ENCODE assay signal across 15 cellular contexts in genomic region chr15:68666812-68667450, GRCh38.
DNase-seq lines count a peak whose midpoint lies in the region; ATAC-seq, FAIRE-seq and TF ChIP-seq lines count a peak whose summit lies in the region.
"Had no signal": no experiment of that assay in that cellular context is flagged by ENCODE, and none has a peak within 500 bp of the region (broad histone marks: within the 10 kb centered on the region; RNA-seq: fewer than 3 reads in every experiment).

No MANE protein-coding gene starts in this region.

- H3K9me3 ChIP-seq in BLaER1 = no peaks in the 10 kb centered on the region
- H3K9me3 ChIP-seq in CD4-positive, alpha-beta memory T cell (ENCODE audit: control insufficient read depth in 1 of 2, low read length in 2 of 2) = no peaks in the 10 kb centered on the region

- H3K27me3 ChIP-seq in BLaER1 (no peaks in the 10 kb centered on the region), bronchial epithelial cell (ENCODE audit: control insufficient read depth, insufficient read depth, low read length) (no peaks in the 10 kb centered on the region)
- H3K27me3 ChIP-seq in CD4-positive, alpha-beta memory T cell (ENCODE audit: insufficient read depth, low read length) = no peaks in the 10 kb centered on the region

- H3K4me3 Mint-ChIP-seq in naive B cell = no peak overlapping the region
- H3K4me3 Mint-ChIP-seq in CD4-positive, alpha-beta memory T cell = no peak overlapping the region

- DNase-seq in G401 (ENCODE audit: low spot score) (peak; percentile 68), bronchial epithelial cell (ENCODE audit: low read depth) (no peak), naive B cell (no peak), AG08396 (ENCODE audit: low spot score) (no peak), epidermal melanocyte (ENCODE audit: insufficient read length, low spot score) (no peak)
- no peak for DNase-seq in CD4-positive, alpha-beta memory T cell
- DNase-seq: NCI-H2081 treated with DMSO at 0.1 percent for 48 hours, NCI-H226, NCI-H526 treated with DMSO at 0.1 percent for 48 hours, PC-9 had no signal

- FAIRE-seq in bronchial epithelial cell (lab: Jason Lieb, UNC) = peak; percentile 36
- FAIRE-seq: GM12878, GM18507, HTR-8/SVneo had no signal

- peaks cover 45% of the 10 kb centered on the region for H3K4me1 ChIP-seq in BLaER1
- no peaks in the 10 kb centered on the region for H3K4me1 ChIP-seq in CD4-positive, alpha-beta memory T cell (ENCODE audit: insufficient read depth, low read length)

- peak overlapping the region; percentile 77 for H3K4me2 ChIP-seq in BLaER1
- H3K4me2 ChIP-seq: PC-9 had no signal

- H3K27ac Mint-ChIP-seq in naive B cell = peak overlapping the region in 4 of 6 donors; percentile 58 to 95 (median 82)
- H3K27ac Mint-ChIP-seq in CD4-positive, alpha-beta memory T cell = no peak overlapping the region

- POLR2A ChIA-PET in CD4-positive, alpha-beta memory T cell (lab: Charles Lee; ENCODE audit: partially characterized antibody) = no interaction called here

- H3K27ac ChIP-seq in BLaER1 = peak overlapping the region; percentile 87
- H3K27ac ChIP-seq in CD4-positive, alpha-beta memory T cell (ENCODE audit: low read depth, low read length) = no peak overlapping the region
- H3K27ac ChIP-seq: PC-9, SK-N-MC had no signal

- peak overlapping the region; percentile 66; the same call in 1 of the 2 replicates for H3K9ac ChIP-seq in BLaER1

- no peaks in the 10 kb centered on the region for H3K27me3 Mint-ChIP-seq in naive B cell
- H3K27me3 Mint-ChIP-seq in CD4-positive, alpha-beta memory T cell = peaks cover 13 to 27% of the 10 kb centered on the region in 2 donors

- in situ Hi-C loops in G401 (cut with HindIII; ENCODE audit: low sequenced_read_pairs) = no loop called here

- intact Hi-C loops in CD4-positive, alpha-beta memory T cell (cut with micrococcal nuclease) = no loop called here

- H3K4me1 Mint-ChIP-seq in naive B cell = peaks cover 15 to 16% (median 16%) of the 10 kb centered on the region in 3 donors
- no peaks in the 10 kb centered on the region for H3K4me1 Mint-ChIP-seq in CD4-positive, alpha-beta memory T cell

- H4K20me1 ChIP-seq in BLaER1 = no peaks in the 10 kb centered on the region

- no peak for ATAC-seq in naive B cell (ENCODE audit: low read depth in 2 of 2)
- ATAC-seq: GM12878 had no signal

- H3K36me3 ChIP-seq in BLaER1 = no peaks in the 10 kb centered on the region; the same call in 1 of the 2 replicates
- no peaks in the 10 kb centered on the region for H3K36me3 ChIP-seq in bronchial epithelial cell (ENCODE audit: control insufficient read depth, insufficient read depth, low read length)
- no peaks in the 10 kb centered on the region for H3K36me3 ChIP-seq in CD4-positive, alpha-beta memory T cell (ENCODE audit: insufficient read depth, low read length)

- H3K4me3 ChIP-seq in BLaER1 = no peak overlapping the region
- H3K4me3 ChIP-seq in bronchial epithelial cell (ENCODE audit: low read depth, low read length) = no peak overlapping the region
- no peak overlapping the region for H3K4me3 ChIP-seq in CD4-positive, alpha-beta memory T cell (ENCODE audit: low read length in 2 of 2)
- H3K4me3 ChIP-seq: GM12878, PC-9, SK-N-MC had no signal

- H3K9me3 Mint-ChIP-seq in naive B cell = peaks cover 0 to 2% (median 0%) of the 10 kb centered on the region in 7 donors
- H3K9me3 Mint-ChIP-seq in CD4-positive, alpha-beta memory T cell = peaks cover 0 to 10% (median 2%) of the 10 kb centered on the region in 8 donors

- no peak for TF ChIP-seq CTCF in bronchial epithelial cell (IDR thresholded peaks at IDR 0.05; ENCODE audit: insufficient read depth, low read length, severe bottlenecking)

- H3K36me3 Mint-ChIP-seq in naive B cell = peaks cover 0 to 7% of the 10 kb centered on the region in 2 donors
- H3K36me3 Mint-ChIP-seq in CD4-positive, alpha-beta memory T cell = no peaks in the 10 kb centered on the region

- CTCF ChIA-PET in CD4-positive, alpha-beta memory T cell (lab: Charles Lee; ENCODE audit: partially characterized antibody) = interaction anchor here (5.5 kb wide), 1 partner anchor 7 kb away, joined by 43 read pairs; no protein-coding TSS in a partner anchor

Comparison
In these comparisons a context has a peak if more than half of its experiments do, and no peak if none do; other contexts are left out.
1. H3K27ac Mint-ChIP-seq: peak in naive B cell (4 of 6); none in CD4-positive, alpha-beta memory T cell (0 of 7).